In genomic region chr15:72585659-72586058, GRCh38 we compare ENCODE assay signal across 12 cellular contexts.
DNase-seq lines count a peak whose midpoint lies in the region; TF ChIP-seq lines count a peak whose summit lies in the region.
"Had no signal": no experiment of that assay in that cellular context is flagged by ENCODE, and none has a peak within 500 bp of the region (broad histone marks: within the 10 kb centered on the region; RNA-seq: fewer than 3 reads in every experiment).

No MANE protein-coding gene starts in this region.

- TF ChIP-seq POLR2A in spleen (IDR thresholded peaks at IDR 0.05): no peak

- no peak for DNase-seq in Caco-2
- DNase-seq in LHCN-M2 (ENCODE audit: low read depth): peak; percentile 30
- peak; percentile 8 for DNase-seq in mammary epithelial cell
- DNase-seq in NCI-H2081 (lab: John Stamatoyannopoulos, UW): no peak
- no peak for DNase-seq in spleen
- no peak for DNase-seq in mesothelial cell of epicardium (ENCODE audit: low spot score in 2 of 2, unreplicated experiment in 2 of 2)
- no peak for DNase-seq in amniotic stem cell (lab: John Stamatoyannopoulos, UW)
- DNase-seq: activated B cell treated with CpG ODN at 0.5 μM for 24 hours; activated naive CD4-positive, alpha-beta T cell treated with anti-CD3 and anti-CD28 coated beads for 36 hours; stomach had no signal

- H2AFZ ChIP-seq in mammary epithelial cell (ENCODE audit: low read depth, low read length): no peak overlapping the region

- in situ Hi-C loops in mammary epithelial cell (cut with MboI; ENCODE audit: low sequenced_read_pairs in 2 of 2): no loop called here

- H3K36me3 ChIP-seq in Caco-2 (ENCODE audit: control insufficient read depth, insufficient read depth, low read length) (peaks cover under 1% of the 10 kb centered on the region; the same call in 1 of the 2 replicates), mammary epithelial cell (ENCODE audit: insufficient read depth, low read length) (peaks cover 36% of the 10 kb centered on the region), liver (ENCODE audit: control insufficient read depth in 4 of 4, insufficient read depth in 3 of 4, low read depth in 1 of 4, low read length in 3 of 4) (peaks cover 2 to 40% (median 29%) of the 10 kb centered on the region in 4 donors), spleen (peaks cover 0 to 68% (median 44%) of the 10 kb centered on the region in 6 donors)

- H3K27me3 Mint-ChIP-seq in Caco-2 (ENCODE audit: insufficient read depth, unreplicated experiment) (no peaks in the 10 kb centered on the region), mesothelial cell of epicardium (ENCODE audit: low read depth) (no peaks in the 10 kb centered on the region)
- H3K27me3 Mint-ChIP-seq: activated B cell treated with CpG ODN at 0.5 μM for 24 hours had no signal

- H3K4me3 Mint-ChIP-seq in Caco-2 (ENCODE audit: unreplicated experiment) (no peak overlapping the region), mesothelial cell of epicardium (no peak overlapping the region)
- H3K4me3 Mint-ChIP-seq: activated B cell treated with CpG ODN at 0.5 μM for 24 hours; activated naive CD4-positive, alpha-beta T cell treated with anti-CD3 and anti-CD28 coated beads for 36 hours had no signal

- H3K4me3 ChIP-seq in Caco-2 (ENCODE audit: low read depth, low read length) (no peak overlapping the region), mammary epithelial cell (replicated peaks in 1 of 3; ENCODE audit: insufficient read depth in 1 of 3, low read depth in 2 of 3, low read length in 3 of 3) (no peak overlapping the region), liver (ENCODE audit: low read depth in 1 of 3, low read length in 3 of 3) (no peak overlapping the region), spleen (no peak overlapping the region)
- H3K4me3 ChIP-seq: stomach had no signal

- intact Hi-C loops in Caco-2 (cut with micrococcal nuclease; ENCODE audit: unreplicated experiment): loop anchor here (5.0 to 10.0 kb wide), 2 partner anchors 111 to 243 kb away; partner anchors contain the start of gene ARIH1
- intact Hi-C loops in mammary epithelial cell (cut with micrococcal nuclease): loop anchor here (1.0 to 10.0 kb wide), 3 partner anchors 113 to 273 kb away; partner anchors contain the start of gene ARIH1
- intact Hi-C loops in spleen (cut with DNase I; ENCODE audit: low total_unique reads): no loop called here

- no peaks in the 10 kb centered on the region for H4K20me1 ChIP-seq in mammary epithelial cell (ENCODE audit: insufficient read depth, low read length)

- H3K9ac ChIP-seq in mammary epithelial cell (ENCODE audit: insufficient read depth, low read length) (no peak overlapping the region), liver (ENCODE audit: low read depth in 1 of 2, low read length in 2 of 2) (no peak overlapping the region)
- H3K9ac ChIP-seq: KMS-11 had no signal

- H3K36me3 Mint-ChIP-seq in Caco-2 (ENCODE audit: insufficient read depth, unreplicated experiment) (peaks cover 61% of the 10 kb centered on the region), mesothelial cell of epicardium (peaks cover 30% of the 10 kb centered on the region)

- H3K9me3 Mint-ChIP-seq in Caco-2 (ENCODE audit: unreplicated experiment) (no peaks in the 10 kb centered on the region), mesothelial cell of epicardium (no peaks in the 10 kb centered on the region)
- H3K9me3 Mint-ChIP-seq: activated B cell treated with CpG ODN at 0.5 μM for 24 hours; activated naive CD4-positive, alpha-beta T cell treated with anti-CD3 and anti-CD28 coated beads for 36 hours had no signal

- H3K27ac ChIP-seq in mammary epithelial cell (ENCODE audit: insufficient read depth, low read depth, low read length) (no peak overlapping the region), liver (ENCODE audit: low read depth in 1 of 2, low read length in 2 of 2) (no peak overlapping the region), spleen (no peak overlapping the region)
- H3K27ac ChIP-seq: KMS-11, stomach had no signal

- no peaks in the 10 kb centered on the region for H3K79me2 ChIP-seq in mammary epithelial cell (ENCODE audit: insufficient read depth, low read length)

- CTCF ChIA-PET in Caco-2 (lab: Charles Lee) (no interaction called here), mammary epithelial cell (lab: Charles Lee; ENCODE audit: low non-redundant PET) (no interaction called here)

- H3K4me2 ChIP-seq in mammary epithelial cell (ENCODE audit: insufficient read depth, low read depth, low read length): no peak overlapping the region
- H3K4me2 ChIP-seq: KMS-11 had no signal

- H3K27me3 ChIP-seq in Caco-2 (replicated peaks; ENCODE audit: control insufficient read depth, insufficient read depth, low read length): no peaks in the 10 kb centered on the region
- H3K27me3 ChIP-seq in mammary epithelial cell (ENCODE audit: insufficient read depth, low read length): no peaks in the 10 kb centered on the region
- H3K27me3 ChIP-seq in liver (ENCODE audit: control insufficient read depth in 4 of 4, insufficient read depth in 4 of 4, low read length in 3 of 4): no peaks in the 10 kb centered on the region
- no peaks in the 10 kb centered on the region for H3K27me3 ChIP-seq in spleen (replicated peaks in 1 of 7)
- H3K27me3 ChIP-seq: stomach had no signal

- H3K9me3 ChIP-seq in Caco-2 (no peaks in the 10 kb centered on the region), mammary epithelial cell (replicated peaks; ENCODE audit: insufficient read depth, low read length) (no peaks in the 10 kb centered on the region), liver (ENCODE audit: control insufficient read depth in 4 of 4, low read length in 3 of 4) (no peaks in the 10 kb centered on the region), spleen (no peaks in the 10 kb centered on the region)
- H3K9me3 ChIP-seq: stomach had no signal

- BruUV-seq in Caco-2 (replicated peaks; lab: Mats Ljungman, UMichigan) (no TSS peak), mammary epithelial cell (replicated peaks; lab: Mats Ljungman, UMichigan) (no TSS peak)

- H3K4me1 ChIP-seq in Caco-2: no peaks in the 10 kb centered on the region
- no peaks in the 10 kb centered on the region for H3K4me1 ChIP-seq in mammary epithelial cell (ENCODE audit: insufficient read depth, low read length)
- H3K4me1 ChIP-seq in liver (ENCODE audit: control insufficient read depth in 4 of 4, insufficient read depth in 4 of 4, low read length in 3 of 4): no peaks in the 10 kb centered on the region
- no peaks in the 10 kb centered on the region for H3K4me1 ChIP-seq in spleen
- H3K4me1 ChIP-seq: stomach had no signal

- H3K27ac Mint-ChIP-seq in Caco-2 (ENCODE audit: unreplicated experiment): no peak overlapping the region
- no peak overlapping the region for H3K27ac Mint-ChIP-seq in mesothelial cell of epicardium
- H3K27ac Mint-ChIP-seq: activated B cell treated with CpG ODN at 0.5 μM for 24 hours; activated naive CD4-positive, alpha-beta T cell treated with anti-CD3 and anti-CD28 coated beads for 36 hours had no signal

- H3K4me1 Mint-ChIP-seq in Caco-2 (ENCODE audit: low read depth, unreplicated experiment): peaks cover 7% of the 10 kb centered on the region
- H3K4me1 Mint-ChIP-seq in mesothelial cell of epicardium: peaks cover 4% of the 10 kb centered on the region
- H3K4me1 Mint-ChIP-seq: activated B cell treated with CpG ODN at 0.5 μM for 24 hours had no signal

- peak; percentile 4 to 9 for TF ChIP-seq CTCF in Caco-2 (IDR thresholded peaks at IDR 0.05; ENCODE audit: insufficient read depth in 1 of 2, low read depth in 1 of 2, low read length in 1 of 2, severe bottlenecking in 1 of 2, unreplicated experiment in 1 of 2)
- TF ChIP-seq CTCF in mammary epithelial cell (conservative IDR thresholded peaks at IDR 0.05 in 1 of 2, IDR thresholded peaks at IDR 0.05 in 1 of 2; ENCODE audit: extremely low read depth in 1 of 2, insufficient read depth in 1 of 2, low read depth in 1 of 2, low read length in 2 of 2): peak; percentile 5 to 40
- TF ChIP-seq CTCF in liver (IDR thresholded peaks at IDR 0.05; ENCODE audit: low read depth, low read length, missing input control): no peak
- no peak for TF ChIP-seq CTCF in spleen (IDR thresholded peaks at IDR 0.05 in 8 of 11, conservative IDR thresholded peaks at IDR 0.05 in 3 of 11)
- TF ChIP-seq CTCF in mesothelial cell of epicardium (IDR thresholded peaks at IDR 0.05; ENCODE audit: unreplicated experiment): no peak

- POLR2A ChIA-PET in Caco-2 (lab: Charles Lee): no interaction called here

- peak; percentile 34 to 56 for TF ChIP-seq RAD21 in liver (IDR thresholded peaks at IDR 0.05)

- dilution Hi-C loops in mammary epithelial cell (cut with HindIII; ENCODE audit: low sequenced_read_pairs): no loop called here

TF ChIP-seq in liver, 16 proteins besides CTCF, POLR2A, EP300 and RAD21:
- TF ChIP-seq MAX (IDR thresholded peaks at IDR 0.05) (no peak), NR2F2 (IDR thresholded peaks at IDR 0.05) (no peak), ATF3 (IDR thresholded peaks at IDR 0.05) (no peak), YY1 (IDR thresholded peaks at IDR 0.05) (no peak), RXRA (IDR thresholded peaks at IDR 0.05) (no peak), HNF4A (conservative IDR thresholded peaks at IDR 0.05) (no peak), ZBTB33 (IDR thresholded peaks at IDR 0.05) (no peak)

Comparison
In these comparisons a context has a peak if more than half of its experiments do, and no peak if none do; other contexts are left out.
1. DNase-seq: peak in LHCN-M2 (single experiment) and mammary epithelial cell (single experiment); none in Caco-2 (0 of 2), NCI-H2081 (0 of 2), spleen (single experiment), mesothelial cell of epicardium (0 of 2) and amniotic stem cell (single experiment).
2. CTCF ChIP-seq: peak in Caco-2 (2 of 2) and mammary epithelial cell (2 of 2); none in liver (single experiment), spleen (0 of 11) and mesothelial cell of epicardium (single experiment).